Comparison of ENCODE assay signal across 1 cellular context in genomic region chr2:160206436-160206835, GRCh38.
TF ChIP-seq lines count a peak whose summit lies in the region.

No MANE protein-coding gene starts in this region.

TF ChIP-seq in IMR-90, 13 proteins besides CTCF, POLR2A, EP300 and RAD21:
- TF ChIP-seq MXI1 (IDR thresholded peaks at IDR 0.05; ENCODE audit: borderline replicate concordance, low read depth, low read length) (no peak), USF2 (IDR thresholded peaks at IDR 0.05; ENCODE audit: low read depth, low read length) (no peak), RFX5 (IDR thresholded peaks at IDR 0.05; ENCODE audit: low read depth, low read length) (no peak), SMC3 (IDR thresholded peaks at IDR 0.05; ENCODE audit: low read depth, low read length) (no peak), NFE2L2 (IDR thresholded peaks at IDR 0.05; ENCODE audit: low read depth, low read length) (no peak), CHD1 (IDR thresholded peaks at IDR 0.05; ENCODE audit: low read depth, low read length) (no peak), MAFK (IDR thresholded peaks at IDR 0.05; ENCODE audit: low read depth, low read length) (no peak), BHLHE40 (IDR thresholded peaks at IDR 0.05; ENCODE audit: low read depth, low read length) (no peak), RCOR1 (IDR thresholded peaks at IDR 0.05; ENCODE audit: insufficient replicate concordance, low read length) (no peak), ELK1 (IDR thresholded peaks at IDR 0.05; ENCODE audit: borderline replicate concordance, low read depth, low read length) (no peak), FOS (IDR thresholded peaks at IDR 0.05; ENCODE audit: low read depth, low read length) (no peak), CEBPB (IDR thresholded peaks at IDR 0.05; ENCODE audit: low read depth, low read length) (no peak), MAZ (IDR thresholded peaks at IDR 0.05; ENCODE audit: borderline replicate concordance, low read depth, low read length) (no peak)
